In the genomic region with DNA sequence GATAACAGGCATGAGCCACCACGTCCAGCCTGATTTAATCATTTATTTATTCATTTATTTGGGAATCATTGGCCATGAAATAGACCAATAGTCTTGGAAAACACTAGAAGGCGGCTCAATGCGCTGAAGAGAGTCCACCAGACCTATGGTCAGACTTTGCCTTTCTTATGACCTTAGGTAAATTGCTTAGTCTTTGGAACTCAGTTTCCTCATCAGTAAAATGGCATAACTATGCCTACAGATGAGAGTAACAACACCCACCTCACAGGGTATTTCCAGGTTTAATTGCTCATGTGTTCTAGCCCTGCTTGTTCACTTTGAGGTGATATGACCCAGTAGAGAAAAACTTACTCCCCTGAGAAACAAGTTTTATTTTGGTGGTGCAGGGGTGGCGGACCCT, we compare ENCODE assay signal across 1 cellular context.
TF ChIP-seq lines count a peak whose summit lies in the region.

No MANE protein-coding gene starts in this region.

TF ChIP-seq in K562, 482 proteins besides CTCF, POLR2A, EP300 and RAD21 (continued from another document):
- TF ChIP-seq, protein P1, sequence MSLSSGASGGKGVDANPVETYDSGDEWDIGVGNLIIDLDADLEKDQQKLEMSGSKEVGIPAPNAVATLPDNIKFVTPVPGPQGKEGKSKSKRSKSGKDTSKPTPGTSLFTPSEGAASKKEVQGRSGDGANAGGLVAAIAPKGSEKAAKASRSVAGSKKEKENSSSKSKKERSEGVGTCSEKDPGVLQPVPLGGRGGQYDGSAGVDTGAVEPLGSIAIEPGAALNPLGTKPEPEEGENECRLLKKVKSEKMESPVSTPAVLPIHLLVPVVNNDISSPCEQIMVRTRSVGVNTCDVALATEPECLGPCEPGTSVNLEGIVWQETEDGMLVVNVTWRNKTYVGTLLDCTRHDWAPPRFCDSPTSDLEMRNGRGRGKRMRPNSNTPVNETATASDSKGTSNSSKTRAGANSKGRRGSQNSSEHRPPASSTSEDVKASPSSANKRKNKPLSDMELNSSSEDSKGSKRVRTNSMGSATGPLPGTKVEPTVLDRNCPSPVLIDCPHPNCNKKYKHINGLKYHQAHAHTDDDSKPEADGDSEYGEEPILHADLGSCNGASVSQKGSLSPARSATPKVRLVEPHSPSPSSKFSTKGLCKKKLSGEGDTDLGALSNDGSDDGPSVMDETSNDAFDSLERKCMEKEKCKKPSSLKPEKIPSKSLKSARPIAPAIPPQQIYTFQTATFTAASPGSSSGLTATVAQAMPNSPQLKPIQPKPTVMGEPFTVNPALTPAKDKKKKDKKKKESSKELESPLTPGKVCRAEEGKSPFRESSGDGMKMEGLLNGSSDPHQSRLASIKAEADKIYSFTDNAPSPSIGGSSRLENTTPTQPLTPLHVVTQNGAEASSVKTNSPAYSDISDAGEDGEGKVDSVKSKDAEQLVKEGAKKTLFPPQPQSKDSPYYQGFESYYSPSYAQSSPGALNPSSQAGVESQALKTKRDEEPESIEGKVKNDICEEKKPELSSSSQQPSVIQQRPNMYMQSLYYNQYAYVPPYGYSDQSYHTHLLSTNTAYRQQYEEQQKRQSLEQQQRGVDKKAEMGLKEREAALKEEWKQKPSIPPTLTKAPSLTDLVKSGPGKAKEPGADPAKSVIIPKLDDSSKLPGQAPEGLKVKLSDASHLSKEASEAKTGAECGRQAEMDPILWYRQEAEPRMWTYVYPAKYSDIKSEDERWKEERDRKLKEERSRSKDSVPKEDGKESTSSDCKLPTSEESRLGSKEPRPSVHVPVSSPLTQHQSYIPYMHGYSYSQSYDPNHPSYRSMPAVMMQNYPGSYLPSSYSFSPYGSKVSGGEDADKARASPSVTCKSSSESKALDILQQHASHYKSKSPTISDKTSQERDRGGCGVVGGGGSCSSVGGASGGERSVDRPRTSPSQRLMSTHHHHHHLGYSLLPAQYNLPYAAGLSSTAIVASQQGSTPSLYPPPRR (CRISPR knock-in tag; IDR thresholded peaks at IDR 0.05; ENCODE audit: borderline replicate concordance), result no peak
- peak; percentile 82 for TF ChIP-seq BCOR (IDR thresholded peaks at IDR 0.05)
- TF ChIP-seq NCOA6 (IDR thresholded peaks at IDR 0.05), result no peak
- TF ChIP-seq, protein P2, sequence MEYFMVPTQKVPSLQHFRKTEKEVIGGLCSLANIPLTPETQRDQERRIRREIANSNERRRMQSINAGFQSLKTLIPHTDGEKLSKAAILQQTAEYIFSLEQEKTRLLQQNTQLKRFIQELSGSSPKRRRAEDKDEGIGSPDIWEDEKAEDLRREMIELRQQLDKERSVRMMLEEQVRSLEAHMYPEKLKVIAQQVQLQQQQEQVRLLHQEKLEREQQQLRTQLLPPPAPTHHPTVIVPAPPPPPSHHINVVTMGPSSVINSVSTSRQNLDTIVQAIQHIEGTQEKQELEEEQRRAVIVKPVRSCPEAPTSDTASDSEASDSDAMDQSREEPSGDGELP (CRISPR knock-in tag; IDR thresholded peaks at IDR 0.05; ENCODE audit: borderline replicate concordance), result no peak
- no peak for TF ChIP-seq EZH2 (IDR thresholded peaks at IDR 0.05; ENCODE audit: borderline replicate concordance, low read depth, low read length)
- TF ChIP-seq CBX8 (IDR thresholded peaks at IDR 0.05; ENCODE audit: borderline replicate concordance, extremely low read depth, low read depth, low read length, poor library complexity, severe bottlenecking), result no peak
- TF ChIP-seq, protein P3, sequence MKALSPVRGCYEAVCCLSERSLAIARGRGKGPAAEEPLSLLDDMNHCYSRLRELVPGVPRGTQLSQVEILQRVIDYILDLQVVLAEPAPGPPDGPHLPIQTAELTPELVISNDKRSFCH (CRISPR knock-in tag; IDR thresholded peaks at IDR 0.05), result no peak
- TF ChIP-seq, protein P3 (tag; IDR thresholded peaks at IDR 0.05), result 0 out of 2 replicates have a peak, but pooled peaks have one; percentile 45
- TF ChIP-seq TAL1 (IDR thresholded peaks at IDR 0.05), result no peak
- no peak for TF ChIP-seq ZNF282 (CRISPR knock-in tag; IDR thresholded peaks at IDR 0.05)
- TF ChIP-seq ADNP (tag; IDR thresholded peaks at IDR 0.05), result peak; percentile 82; the same call in 1 of the 2 replicates
- TF ChIP-seq KDM2B (CRISPR knock-in tag; IDR thresholded peaks at IDR 0.05), result no peak
- TF ChIP-seq POLR2B (IDR thresholded peaks at IDR 0.05; ENCODE audit: low read depth, partially characterized antibody), result no peak
- TF ChIP-seq, protein P4, sequence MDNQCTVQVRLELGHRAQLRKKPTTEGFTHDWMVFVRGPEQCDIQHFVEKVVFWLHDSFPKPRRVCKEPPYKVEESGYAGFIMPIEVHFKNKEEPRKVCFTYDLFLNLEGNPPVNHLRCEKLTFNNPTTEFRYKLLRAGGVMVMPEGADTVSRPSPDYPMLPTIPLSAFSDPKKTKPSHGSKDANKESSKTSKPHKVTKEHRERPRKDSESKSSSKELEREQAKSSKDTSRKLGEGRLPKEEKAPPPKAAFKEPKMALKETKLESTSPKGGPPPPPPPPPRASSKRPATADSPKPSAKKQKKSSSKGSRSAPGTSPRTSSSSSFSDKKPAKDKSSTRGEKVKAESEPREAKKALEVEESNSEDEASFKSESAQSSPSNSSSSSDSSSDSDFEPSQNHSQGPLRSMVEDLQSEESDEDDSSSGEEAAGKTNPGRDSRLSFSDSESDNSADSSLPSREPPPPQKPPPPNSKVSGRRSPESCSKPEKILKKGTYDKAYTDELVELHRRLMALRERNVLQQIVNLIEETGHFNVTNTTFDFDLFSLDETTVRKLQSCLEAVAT (IDR thresholded peaks at IDR 0.05), result no peak
- no peak for TF ChIP-seq ZNF140 (CRISPR knock-in tag; IDR thresholded peaks at IDR 0.05)
